16 cellular contexts compared by ENCODE assay signal in the genomic region with DNA sequence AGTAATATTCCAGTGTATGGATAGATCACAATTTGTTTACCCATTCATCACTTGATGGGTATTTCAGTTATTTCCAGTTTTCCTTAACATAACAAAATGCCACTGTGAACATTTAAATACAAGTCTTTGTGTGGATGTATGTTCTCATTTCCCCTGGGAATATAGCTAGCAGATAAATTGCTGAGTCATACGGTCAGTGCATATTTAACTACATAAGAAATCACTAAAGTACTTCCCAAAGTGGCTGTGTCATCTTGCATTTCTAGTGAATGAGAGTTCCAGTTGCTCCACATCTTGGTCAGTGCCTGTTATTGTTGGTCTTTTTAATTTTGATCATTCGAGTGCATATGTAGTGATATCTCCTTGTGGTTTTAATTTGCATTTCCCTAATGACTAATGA.
DNase-seq lines count a peak whose midpoint lies in the region; ATAC-seq and TF ChIP-seq lines count a peak whose summit lies in the region.
"Had no signal": no experiment of that assay in that cellular context is flagged by ENCODE, and none has a peak within 500 bp of the region (broad histone marks: within the 10 kb centered on the region; RNA-seq: fewer than 3 reads in every experiment).

No MANE protein-coding gene starts in this region.

- H3K27me3 ChIP-seq in breast epithelium (no peaks in the 10 kb centered on the region), heart left ventricle (no peaks in the 10 kb centered on the region)
- H3K27me3 ChIP-seq: Peyer's patch had no signal

- DNase-seq in MCF 10A (ENCODE audit: unreplicated experiment): peak; percentile 50
- no peak for DNase-seq in breast epithelium (ENCODE audit: low spot score in 2 of 2)
- peak; percentile 31 for DNase-seq in RKO (ENCODE audit: low spot score)
- DNase-seq in epithelial cell of prostate (ENCODE audit: low read depth, low spot score): peak; percentile 40
- no peak for DNase-seq in iPS-NIHi11 (ENCODE audit: low spot score)
- DNase-seq in activated CD8-positive, alpha-beta memory T cell treated with anti-CD3 and anti-CD28 coated beads, Interleukin-2, amount 50 U/mL, for 48 hours: no peak
- no peak for DNase-seq in heart left ventricle
- DNase-seq in hippocampal formation (lab: John Stamatoyannopoulos, UW): no peak
- DNase-seq: activated CD4-positive, alpha-beta T cell treated with anti-CD3 and anti-CD28 coated beads, Interleukin-2, amount 10 ng/mL, durations not matched to agents 7 days and 5 days; GDM1; mesendoderm; NCI-H446 treated with DMSO at 0.1 percent for 48 hours; Peyer's patch; trophoblast cell had no signal

- H3K36me3 ChIP-seq in breast epithelium (no peaks in the 10 kb centered on the region), heart left ventricle (no peaks in the 10 kb centered on the region)
- H3K36me3 ChIP-seq: Peyer's patch had no signal

- peaks cover 16% of the 10 kb centered on the region for H3K27me3 Mint-ChIP-seq in MCF 10A (ENCODE audit: insufficient read depth, unreplicated experiment)

- CTCF ChIA-PET in MCF 10A (lab: Yijun Ruan, JAX): no interaction called here

- no peaks in the 10 kb centered on the region for H3K36me3 Mint-ChIP-seq in MCF 10A (ENCODE audit: insufficient read depth, unreplicated experiment)

- H3K4me3 Mint-ChIP-seq in MCF 10A (ENCODE audit: unreplicated experiment): no peak overlapping the region
- H3K4me3 Mint-ChIP-seq: activated CD4-positive, alpha-beta T cell treated with anti-CD3 and anti-CD28 coated beads, Interleukin-2, amount 10 ng/mL, durations not matched to agents 7 days and 5 days; activated T-helper 17 cell treated with anti-CD3 and anti-CD28 coated beads, Interleukin-2, amount 50 U/mL, for 72 hours; T-helper 1 cell treated with Interleukin-12 subunit alpha and Interleukin-12 subunit beta and Interleukin-4 antibody, amounts not matched to agents 30 μg/mL and 1 μg/mL, for 36 hours had no signal

- no peak overlapping the region for H3K4me3 ChIP-seq in breast epithelium
- H3K4me3 ChIP-seq in heart left ventricle: no peak overlapping the region
- H3K4me3 ChIP-seq: Peyer's patch had no signal

- no peaks in the 10 kb centered on the region for H3K4me1 ChIP-seq in breast epithelium
- peaks cover 0 to 14% (median 0%) of the 10 kb centered on the region in 12 donors for H3K4me1 ChIP-seq in heart left ventricle
- H3K4me1 ChIP-seq: Peyer's patch had no signal

- ATAC-seq in heart left ventricle: no peak
- ATAC-seq: activated T-helper 17 cell treated with anti-CD3 and anti-CD28 coated beads, Interleukin-2, amount 50 U/mL, for 72 hours had no signal

- peaks cover 6% of the 10 kb centered on the region for H3K4me1 Mint-ChIP-seq in MCF 10A (ENCODE audit: insufficient read depth, unreplicated experiment)
- H3K4me1 Mint-ChIP-seq: activated T-helper 17 cell treated with anti-CD3 and anti-CD28 coated beads, Interleukin-2, amount 50 U/mL, for 72 hours had no signal

- BruUV-seq in MCF 10A (replicated peaks; lab: Mats Ljungman, UMichigan): no TSS peak

- no peak for TF ChIP-seq POLR2A in breast epithelium (IDR thresholded peaks at IDR 0.05)
- TF ChIP-seq POLR2A in heart left ventricle (IDR thresholded peaks at IDR 0.05): no peak

- TF ChIP-seq CTCF in MCF 10A (IDR thresholded peaks at IDR 0.05; ENCODE audit: unreplicated experiment): no peak
- TF ChIP-seq CTCF in breast epithelium (IDR thresholded peaks at IDR 0.05): no peak
- TF ChIP-seq CTCF in heart left ventricle (IDR thresholded peaks at IDR 0.05): no peak

- H3K27ac Mint-ChIP-seq in MCF 10A (ENCODE audit: low read depth, unreplicated experiment): no peak overlapping the region
- H3K27ac Mint-ChIP-seq: activated CD4-positive, alpha-beta T cell treated with anti-CD3 and anti-CD28 coated beads, Interleukin-2, amount 10 ng/mL, durations not matched to agents 7 days and 5 days; activated T-helper 17 cell treated with anti-CD3 and anti-CD28 coated beads, Interleukin-2, amount 50 U/mL, for 72 hours; T-helper 1 cell treated with Interleukin-12 subunit alpha and Interleukin-12 subunit beta and Interleukin-4 antibody, amounts not matched to agents 30 μg/mL and 1 μg/mL, for 36 hours had no signal

- no peak overlapping the region for H3K27ac ChIP-seq in breast epithelium
- peak overlapping the region; percentile 12 for H3K27ac ChIP-seq in epithelial cell of prostate
- H3K27ac ChIP-seq in heart left ventricle: no peak overlapping the region

- intact Hi-C loops in MCF 10A (cut with micrococcal nuclease): no loop called here
- intact Hi-C loops in breast epithelium (cut with DNase I; ENCODE audit: low total_unique reads): no loop called here
- intact Hi-C loops in heart left ventricle (cut with DNase I): no loop called here

- POLR2A ChIA-PET in MCF 10A (lab: Yijun Ruan, JAX): no interaction called here

- no peaks in the 10 kb centered on the region for H3K9me3 Mint-ChIP-seq in MCF 10A (ENCODE audit: unreplicated experiment)
- H3K9me3 Mint-ChIP-seq: activated CD4-positive, alpha-beta T cell treated with anti-CD3 and anti-CD28 coated beads, Interleukin-2, amount 10 ng/mL, durations not matched to agents 7 days and 5 days; activated T-helper 17 cell treated with anti-CD3 and anti-CD28 coated beads, Interleukin-2, amount 50 U/mL, for 72 hours; T-helper 1 cell treated with Interleukin-12 subunit alpha and Interleukin-12 subunit beta and Interleukin-4 antibody, amounts not matched to agents 30 μg/mL and 1 μg/mL, for 36 hours had no signal

- 60 to 71% (median 66%) methylated on average over 2 of the region's 2 CpGs for WGBS in heart left ventricle, 4 donors

- no peaks in the 10 kb centered on the region for H3K9me3 ChIP-seq in breast epithelium
- peaks cover 0 to 6% (median 0%) of the 10 kb centered on the region in 12 donors for H3K9me3 ChIP-seq in heart left ventricle
- H3K9me3 ChIP-seq: Peyer's patch had no signal

Comparison
In these comparisons a context has a peak if more than half of its experiments do, and no peak if none do; other contexts are left out.
1. DNase-seq: peak in MCF 10A (single experiment), RKO (single experiment) and epithelial cell of prostate (single experiment); none in breast epithelium (0 of 2), iPS-NIHi11 (single experiment), activated CD8-positive, alpha-beta memory T cell treated with anti-CD3 and anti-CD28 coated beads, Interleukin-2, amount 50 U/mL, for 48 hours (single experiment), heart left ventricle (0 of 5) and hippocampal formation (0 of 2).